Comparison of ENCODE assay signal across 8 cellular contexts in the genomic region with DNA sequence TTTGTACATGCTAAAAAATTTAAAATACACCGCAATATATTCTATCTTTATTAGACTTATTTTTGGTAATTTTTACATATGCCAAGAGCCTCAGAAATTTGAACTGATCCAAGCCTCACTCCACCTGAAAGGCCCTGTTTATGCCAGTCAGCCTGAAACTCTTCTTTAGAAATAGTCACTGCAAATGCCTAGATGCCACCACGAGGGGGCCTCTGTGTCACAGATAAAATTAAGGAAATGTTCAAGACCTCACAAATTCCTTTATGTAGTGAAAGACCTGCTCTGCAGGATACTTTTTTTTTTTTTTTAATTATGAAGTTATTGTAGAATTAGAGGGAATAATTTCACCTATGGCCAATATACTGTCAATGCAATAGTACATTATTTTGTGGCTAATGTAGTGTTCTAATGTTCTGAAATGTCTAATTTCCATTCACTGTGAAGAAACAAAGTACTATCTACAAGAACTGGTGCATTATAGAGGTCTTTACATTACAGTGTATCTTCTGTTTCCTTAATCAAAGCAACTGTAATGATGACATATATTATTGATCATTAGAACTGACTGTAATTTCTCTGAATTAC.
A peak's percentile ranks its signal among the peaks of the same experiment; 100 is the strongest.
DNase-seq lines count a peak whose midpoint lies in the region; ATAC-seq and TF ChIP-seq lines count a peak whose summit lies in the region.

No MANE protein-coding gene starts in this region.

- WGBS in stomach, 5 donors = 5 to 13% (median 9%) methylated on average over 2 of the region's 2 CpGs

- no peaks in the 10 kb centered on the region for H3K9me3 Mint-ChIP-seq in nephron progenitor cell

- H3K4me3 ChIP-seq in epithelial cell of proximal tubule (ENCODE audit: low read depth, low read length) (no peak overlapping the region), stomach (no peak overlapping the region)

- H3K27me3 Mint-ChIP-seq in nephron progenitor cell (ENCODE audit: low read depth, poor library complexity) = no peaks in the 10 kb centered on the region

- intact Hi-C loops in stomach (cut with DNase I; ENCODE audit: low total_unique reads) = no loop called here

- H3K27ac Mint-ChIP-seq in nephron progenitor cell = no peak overlapping the region

- peak; percentile 86 for TF ChIP-seq CTCF in epithelial cell of proximal tubule (conservative IDR thresholded peaks at IDR 0.05; ENCODE audit: low read depth, low read length)
- peak; percentile 79 for TF ChIP-seq CTCF in nephron progenitor cell (IDR thresholded peaks at IDR 0.05)
- TF ChIP-seq CTCF in stomach (IDR thresholded peaks at IDR 0.05) = peak in 5 of 7 experiments; percentile 26 to 70 (median 50)

- peaks cover 9% of the 10 kb centered on the region for H3K4me1 Mint-ChIP-seq in nephron progenitor cell

- H3K9me3 ChIP-seq in stomach = no peaks in the 10 kb centered on the region

- TF ChIP-seq EP300 in stomach (IDR thresholded peaks at IDR 0.05) = no peak

- H3K36me3 ChIP-seq in stomach = no peaks in the 10 kb centered on the region

- ATAC-seq in HG03108 (IDR thresholded peaks at IDR 0.05; ENCODE audit: unreplicated experiment) = peak; percentile 41

- TF ChIP-seq POLR2A in stomach (IDR thresholded peaks at IDR 0.05) = no peak

- H3K36me3 Mint-ChIP-seq in nephron progenitor cell (ENCODE audit: low read depth) = no peaks in the 10 kb centered on the region

- DNase-seq in activated gamma-delta T cell treated with Interleukin-2 at 50 U/mL for 16 hours = peak; percentile 76
- no peak for DNase-seq in activated gamma-delta T cell (lab: John Stamatoyannopoulos, UW)
- DNase-seq in NOMO-1 treated with DMSO at 0.1 percent for 48 hours (lab: John Stamatoyannopoulos, UW; ENCODE audit: unreplicated experiment) = peak; percentile 53
- peak; percentile 78 for DNase-seq in activated CD8-positive, alpha-beta memory T cell treated with anti-CD3 and anti-CD28 coated beads, Interleukin-2, amount 50 U/mL, for 4 hours
- DNase-seq in epithelial cell of proximal tubule (ENCODE audit: low read depth) = no peak
- DNase-seq in nephron progenitor cell = peak; percentile 66
- DNase-seq in stomach = peak; percentile 69

- H3K4me1 ChIP-seq in stomach = peaks cover 0 to 3% (median 0%) of the 10 kb centered on the region in 4 donors

- no peaks in the 10 kb centered on the region for H3K27me3 ChIP-seq in stomach

- H3K4me3 Mint-ChIP-seq in nephron progenitor cell = no peak overlapping the region

- H3K27ac ChIP-seq in stomach = no peak overlapping the region

Comparison
In these comparisons a context has a peak if more than half of its experiments do, and no peak if none do; other contexts are left out.
1. DNase-seq: peak in activated gamma-delta T cell treated with Interleukin-2 at 50 U/mL for 16 hours (single experiment), NOMO-1 treated with DMSO at 0.1 percent for 48 hours (single experiment), activated CD8-positive, alpha-beta memory T cell treated with anti-CD3 and anti-CD28 coated beads, Interleukin-2, amount 50 U/mL, for 4 hours (single experiment), nephron progenitor cell (single experiment) and stomach (single experiment); none in activated gamma-delta T cell (single experiment) and epithelial cell of proximal tubule (single experiment).
2. Peak in every context shown above with its lines, with median percentiles within 50 percentile points of each other: CTCF ChIP-seq.